2 cellular contexts compared by ENCODE assay signal in genomic region chr16:73321942-73322341, GRCh38.
TF ChIP-seq lines count a peak whose summit lies in the region.

No MANE protein-coding gene starts in this region.

TF ChIP-seq in H1, 55 proteins besides CTCF, POLR2A, EP300 and RAD21 (continued from another document):
- TF ChIP-seq SUZ12 (IDR thresholded peaks at IDR 0.05; ENCODE audit: low read length) (no peak), BRCA1 (IDR thresholded peaks at IDR 0.05; ENCODE audit: low read depth, low read length) (no peak), KDM1A (IDR thresholded peaks at IDR 0.05; ENCODE audit: borderline replicate concordance, low read length) (no peak), BCL11A (IDR thresholded peaks at IDR 0.05; ENCODE audit: low read depth in 2 of 2, low read length in 2 of 2) (no peak), RNF2 (IDR thresholded peaks at IDR 0.05; ENCODE audit: borderline replicate concordance, low read depth, low read length, missing control alignments, poor library complexity, severe bottlenecking) (no peak), JUN (IDR thresholded peaks at IDR 0.05; ENCODE audit: low read depth, low read length) (no peak), RFX5 (IDR thresholded peaks at IDR 0.05; ENCODE audit: borderline replicate concordance, low read depth, low read length) (no peak), CHD1 (IDR thresholded peaks at IDR 0.05; ENCODE audit: low read depth, low read length) (no peak), TAF7 (optimal IDR thresholded peaks at IDR 0.05; ENCODE audit: borderline replicate concordance, low read depth, low read length) (no peak), CBX8 (IDR thresholded peaks at IDR 0.05; ENCODE audit: borderline replicate concordance, low read depth, low read length) (no peak), SRF (IDR thresholded peaks at IDR 0.05; ENCODE audit: low read depth, low read length) (no peak)

TF ChIP-seq in neural cell, 6 proteins besides CTCF, POLR2A, EP300 and RAD21:
- TF ChIP-seq REST (IDR thresholded peaks at IDR 0.05; ENCODE audit: borderline replicate concordance) (no peak), MXI1 (conservative IDR thresholded peaks at IDR 0.05; ENCODE audit: poor library complexity, severe bottlenecking) (no peak), EZH2 (IDR thresholded peaks at IDR 0.05; ENCODE audit: borderline replicate concordance, insufficient read depth, low read length, poor library complexity, severe bottlenecking) (no peak), POLR2AphosphoS5 (IDR thresholded peaks at IDR 0.05) (no peak), TAF1 (IDR thresholded peaks at IDR 0.05; ENCODE audit: low read depth) (no peak), SMC3 (conservative IDR thresholded peaks at IDR 0.05; ENCODE audit: poor library complexity) (no peak)
